8 cellular contexts compared by ENCODE assay signal in genomic region chr14:100222219-100223093, GRCh38. TPM values are rescaled to one million over a fixed set of nuclear protein-coding genes. Genes with fewer than 3 reads are reported as not detected.
DNase-seq lines count a peak whose midpoint lies in the region; ATAC-seq, FAIRE-seq and TF ChIP-seq lines count a peak whose summit lies in the region.

No MANE protein-coding gene starts in this region.

- no peak for TF ChIP-seq POLR2A in GM12891 (IDR thresholded peaks at IDR 0.05; ENCODE audit: low read depth, low read length)

- peak overlapping the region; percentile 39 for H3K4me3 ChIP-seq in colonic mucosa
- peak overlapping the region in 2 of 4 donors; percentile 16 to 38 for H3K4me3 ChIP-seq in pancreas

- H3K36me3 ChIP-seq in colonic mucosa: no peaks in the 10 kb centered on the region
- H3K36me3 ChIP-seq in pancreas: no peaks in the 10 kb centered on the region

- intact Hi-C loops in colonic mucosa (cut with DNase I) (no loop called here), pancreas (cut with DNase I) (no loop called here)

- FAIRE-seq in GM12891 (lab: Jason Lieb, UNC) (no peak), pancreas (lab: Jason Lieb, UNC) (no peak)

- H3K9me3 ChIP-seq in colonic mucosa: no peaks in the 10 kb centered on the region
- H3K9me3 ChIP-seq in pancreas: no peaks in the 10 kb centered on the region

- no peaks in the 10 kb centered on the region for H3K27me3 ChIP-seq in colonic mucosa
- no peaks in the 10 kb centered on the region for H3K27me3 ChIP-seq in pancreas

- TF ChIP-seq CTCF in colonic mucosa (IDR thresholded peaks at IDR 0.05) (no peak), pancreas (IDR thresholded peaks at IDR 0.05) (no peak)

- ATAC-seq in HG02885 (IDR thresholded peaks at IDR 0.05; ENCODE audit: poor library complexity, unreplicated experiment) (peak; percentile 21), pancreas (peak in 2 of 4 donors; percentile 7 to 16)

- H3K27ac ChIP-seq in colonic mucosa (peak overlapping the region; percentile 75), pancreas (peak overlapping the region in 3 of 4 donors; percentile 3 to 67 (median 39))

- H3K4me1 ChIP-seq in colonic mucosa (peaks cover 10% of the 10 kb centered on the region), pancreas (peaks cover 0 to 4% (median 0%) of the 10 kb centered on the region in 3 donors)

- WGBS in pancreas, 2 donors: 68 to 81% methylated on average over 14 of the region's 14 CpGs

- peak overlapping the region; percentile 81 to 94 for H3K9ac ChIP-seq in colonic mucosa (ENCODE audit: low read depth in 2 of 2, low read length in 2 of 2)

- DNase-seq in GM12891 (ENCODE audit: insufficient read length, low spot score): no peak
- DNase-seq in colonic mucosa: no peak
- no peak for DNase-seq in pancreas
- DNase-seq in GF-D8 (lab: John Stamatoyannopoulos, UW): no peak
- no peak for DNase-seq in NCI-H146 treated with DMSO at 0.1 percent for 48 hours (lab: John Stamatoyannopoulos, UW; ENCODE audit: unreplicated experiment)
- no peak for DNase-seq in DMS 273 treated with DMSO at 0.1 percent for 48 hours (lab: John Stamatoyannopoulos, UW)
- no peak for DNase-seq in stimulated activated CD4-positive, alpha-beta T cell treated with anti-CD3 and anti-CD28 coated beads, Interleukin-2, amount 100 ng/mL, for 24 hours

TF ChIP-seq in GM12891, 5 proteins besides CTCF, POLR2A, EP300 and RAD21:
- peak; percentile 5; the same call in 1 of the 2 replicates for TF ChIP-seq POLR2AphosphoS5 (IDR thresholded peaks at IDR 0.05; ENCODE audit: low read depth, low read length)
- no peak for TF ChIP-seq SPI1 (IDR thresholded peaks at IDR 0.05; ENCODE audit: low read depth, low read length)
- 0 out of 2 replicates have a peak, but pooled peaks have one; percentile 12 for TF ChIP-seq POU2F2 (IDR thresholded peaks at IDR 0.05; ENCODE audit: low read depth, low read length)

RNA-seq across cellular contexts. Expression of gene YY1, which starts 16.5 kb away (rescaled TPM):
- 36.2 TPM for polyA plus RNA-seq in GM12891 (2012; ENCODE audit: low read depth, missing spikeins)
- total RNA-seq in colonic mucosa (10 to 100 TPM; 73.2 to 90.4 TPM), pancreas (10 to 100 TPM; 18.6 to 38.7 (median 26.4) TPM)
- 10 to 100 TPM; 10.5 to 17.8 TPM for polyA plus RNA-seq in pancreas
